Comparison of ENCODE assay signal across 10 cellular contexts in the genomic region with DNA sequence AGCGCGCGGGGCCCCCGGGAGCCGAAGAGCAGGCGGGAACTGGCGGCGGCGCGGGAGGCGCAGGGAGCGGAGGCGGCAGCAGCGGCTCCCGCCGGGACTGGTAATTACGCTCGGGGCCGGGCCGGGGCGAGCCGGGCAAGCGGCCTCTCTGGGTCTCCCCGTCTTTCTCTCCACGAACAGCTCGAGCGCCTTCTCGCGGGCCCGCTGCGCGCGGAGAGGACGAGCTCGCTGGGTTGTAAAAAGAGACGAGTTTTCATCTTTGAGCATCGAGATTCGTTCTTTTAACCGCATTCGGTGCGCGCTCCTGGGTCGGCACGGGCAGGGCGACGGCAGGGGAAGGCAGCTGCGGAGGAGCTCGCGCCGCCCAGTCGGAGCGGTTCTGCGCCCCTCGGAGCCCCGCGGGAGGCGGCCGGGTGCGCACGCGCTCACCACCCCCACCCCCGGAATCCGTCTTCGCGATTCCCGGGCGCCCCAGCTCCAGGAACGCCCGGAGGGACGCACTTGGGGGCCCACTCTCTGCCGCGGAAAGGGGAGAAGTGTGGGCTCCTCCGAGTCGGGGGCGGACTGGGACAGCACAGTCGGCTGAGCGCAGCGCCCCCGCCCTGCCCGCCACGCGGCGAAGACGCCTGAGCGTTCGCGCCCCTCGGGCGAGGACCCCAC.
DNase-seq lines count a peak whose midpoint lies in the region; ATAC-seq and TF ChIP-seq lines count a peak whose summit lies in the region.
"Had no signal": no experiment of that assay in that cellular context is flagged by ENCODE, and none has a peak within 500 bp of the region (broad histone marks: within the 10 kb centered on the region; RNA-seq: fewer than 3 reads in every experiment).

No MANE protein-coding gene starts in this region.

- H3K9me3 ChIP-seq in parathyroid adenoma (ENCODE audit: control insufficient read depth, low read length), result no peaks in the 10 kb centered on the region

- H3K9ac ChIP-seq in parathyroid adenoma, result no peak overlapping the region

- no peaks in the 10 kb centered on the region for H3K4me1 ChIP-seq in parathyroid adenoma

- DNase-seq in NCI-H146 (lab: John Stamatoyannopoulos, UW) (peak; percentile 28), NCI-H146 treated with DMSO at 0.1 percent for 48 hours (lab: John Stamatoyannopoulos, UW; ENCODE audit: unreplicated experiment) (no peak), NCI-H2171 treated with DMSO at 0.1 percent for 48 hours (lab: John Stamatoyannopoulos, UW) (peak; percentile 43), foreskin fibroblast (peak; percentile 14 to 49), NCI-H1105 treated with DMSO at 0.1 percent for 48 hours (lab: John Stamatoyannopoulos, UW) (no peak), AG08396 (ENCODE audit: low spot score) (no peak)
- DNase-seq: GDM1, NCI-H187 had no signal

- no peaks in the 10 kb centered on the region for H3K79me2 ChIP-seq in parathyroid adenoma

- H3K4me3 ChIP-seq in foreskin fibroblast (ENCODE audit: low read depth in 1 of 2, low read length in 2 of 2), result no peak overlapping the region
- peak overlapping the region; percentile 14 for H3K4me3 ChIP-seq in parathyroid adenoma (ENCODE audit: low read depth, low read length)

- H3K27me3 ChIP-seq in parathyroid adenoma (ENCODE audit: control insufficient read depth, insufficient read depth, low read length), result peaks cover 31% of the 10 kb centered on the region

- H3K27ac ChIP-seq in parathyroid adenoma, result no peak overlapping the region

- TF ChIP-seq CTCF in foreskin fibroblast (IDR thresholded peaks at IDR 0.05; ENCODE audit: low read depth, low read length), result no peak
- TF ChIP-seq CTCF in parathyroid adenoma (IDR thresholded peaks at IDR 0.05), result no peak

- no peak for ATAC-seq in HG02798 (IDR thresholded peaks at IDR 0.05; ENCODE audit: poor library complexity, unreplicated experiment)

- no peaks in the 10 kb centered on the region for H3K36me3 ChIP-seq in parathyroid adenoma (ENCODE audit: control insufficient read depth, insufficient read depth, low read length)

- H2AFZ ChIP-seq in parathyroid adenoma, result no peak overlapping the region

- H3K4me2 ChIP-seq in parathyroid adenoma (ENCODE audit: low read length), result no peak overlapping the region

Comparison
In these comparisons a context has a peak if more than half of its experiments do, and no peak if none do; other contexts are left out.
1. DNase-seq: peak in NCI-H146 (single experiment), NCI-H2171 treated with DMSO at 0.1 percent for 48 hours (single experiment) and foreskin fibroblast (2 of 2); none in NCI-H146 treated with DMSO at 0.1 percent for 48 hours (single experiment), NCI-H1105 treated with DMSO at 0.1 percent for 48 hours (single experiment) and AG08396 (single experiment).